Comparison of ENCODE assay signal across 1 cellular context in genomic region chr16:67683767-67684166, GRCh38.
TF ChIP-seq lines count a peak whose summit lies in the region.

No MANE protein-coding gene starts in this region.

TF ChIP-seq in K562, 482 proteins besides CTCF, POLR2A, EP300 and RAD21:
- no peak for TF ChIP-seq ZNF224 (CRISPR knock-in tag; IDR thresholded peaks at IDR 0.05)
- no peak for TF ChIP-seq ZFP36 (IDR thresholded peaks at IDR 0.05; ENCODE audit: low read depth, low read length, partially characterized antibody)
- TF ChIP-seq NFRKB (IDR thresholded peaks at IDR 0.05; ENCODE audit: low read depth): no peak
- TF ChIP-seq NCOA6 (IDR thresholded peaks at IDR 0.05): no peak
- TF ChIP-seq HNRNPL (IDR thresholded peaks at IDR 0.05; ENCODE audit: low read depth, low read length): no peak
- no peak for TF ChIP-seq ELK3 (CRISPR knock-in tag; IDR thresholded peaks at IDR 0.05)
- TF ChIP-seq ZNF174 (CRISPR knock-in tag; IDR thresholded peaks at IDR 0.05): no peak
- no peak for TF ChIP-seq LCOR (CRISPR knock-in tag; IDR thresholded peaks at IDR 0.05)
- no peak for TF ChIP-seq NFATC3 (IDR thresholded peaks at IDR 0.05)
- no peak for TF ChIP-seq ZNF354B (CRISPR knock-in tag; IDR thresholded peaks at IDR 0.05)
- no peak for TF ChIP-seq MYBL2 (IDR thresholded peaks at IDR 0.05; ENCODE audit: low read depth)
- no peak for TF ChIP-seq MYBL2 (CRISPR knock-in tag; IDR thresholded peaks at IDR 0.05; ENCODE audit: borderline replicate concordance)
